In the genomic region with DNA sequence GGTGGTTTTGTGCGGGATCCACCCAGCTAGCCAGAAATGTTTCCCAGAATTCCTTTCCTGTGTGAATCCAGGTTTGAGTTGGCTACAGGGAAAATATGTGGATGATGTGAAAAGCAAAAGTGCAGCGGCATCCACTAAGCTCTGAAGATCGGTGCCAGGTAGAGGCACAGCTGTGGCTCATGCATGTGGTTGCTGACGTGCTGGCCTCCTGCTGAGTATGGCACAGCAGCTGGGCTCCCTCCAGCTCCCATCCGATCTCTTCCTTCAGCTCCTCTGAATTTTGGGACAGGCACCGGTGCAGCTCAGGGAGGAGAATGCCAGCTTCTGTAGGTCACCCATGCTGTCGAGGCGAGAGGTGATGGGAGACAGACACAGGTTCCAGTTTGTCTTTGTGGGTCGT, we compare ENCODE assay signal across 23 cellular contexts.
DNase-seq lines count a peak whose midpoint lies in the region; ATAC-seq and TF ChIP-seq lines count a peak whose summit lies in the region.
"Had no signal": no experiment of that assay in that cellular context is flagged by ENCODE, and none has a peak within 500 bp of the region (broad histone marks: within the 10 kb centered on the region; RNA-seq: fewer than 3 reads in every experiment).

No MANE protein-coding gene starts in this region.

- no peaks in the 10 kb centered on the region for H3K9me3 ChIP-seq in SJCRH30 (replicated peaks)

- H3K27ac ChIP-seq in SJCRH30, result no peak overlapping the region
- H3K27ac ChIP-seq: BLaER1 treated with 17β-estradiol and CSF1 and Interleukin-3, amounts not matched to agents 10 nM and 100 nM; GM23248; SK-N-MC had no signal

- no peak overlapping the region for H3K4me3 ChIP-seq in SJCRH30
- H3K4me3 ChIP-seq: BLaER1 treated with 17β-estradiol and CSF1 and Interleukin-3, amounts not matched to agents 10 nM and 100 nM; GM23248; SK-N-MC had no signal

- no peaks in the 10 kb centered on the region for H3K36me3 ChIP-seq in SJCRH30
- H3K36me3 ChIP-seq: BLaER1 treated with 17β-estradiol and CSF1 and Interleukin-3, amounts not matched to agents 10 nM and 100 nM had no signal

- peak; percentile 33 for ATAC-seq in left ventricle myocardium superior
- ATAC-seq in left colon, result no peak
- ATAC-seq: T-helper 17 cell had no signal

- peak; percentile 4 for DNase-seq in DMS79 treated with DMSO at 0.1 percent for 48 hours (lab: John Stamatoyannopoulos, UW)
- no peak for DNase-seq in DMS79 (lab: John Stamatoyannopoulos, UW)
- no peak for DNase-seq in left ventricle myocardium superior
- no peak for DNase-seq in cardiac septum (ENCODE audit: low spot score)
- peak; percentile 62 to 70 for DNase-seq in SJCRH30
- DNase-seq in DMS53 (lab: John Stamatoyannopoulos, UW), result no peak
- no peak for DNase-seq in left colon
- DNase-seq in GM13976 (ENCODE audit: low spot score), result no peak
- DNase-seq: 8988T; CD4-positive, alpha-beta memory T cell; GM23248; Kasumi-1; NCI-H1092 treated with DMSO at 0.1 percent for 48 hours; NCI-H1436 treated with DMSO at 0.1 percent for 48 hours; NCI-H2029; NCI-H524 treated with DMSO at 0.1 percent for 48 hours; NCI-H82; OCI-M1; SHP77; SW 1271; T-helper 17 cell had no signal

- no peaks in the 10 kb centered on the region; the same call in 1 of the 2 replicates for H3K4me1 ChIP-seq in SJCRH30
- H3K4me1 ChIP-seq: BLaER1 treated with 17β-estradiol and CSF1 and Interleukin-3, amounts not matched to agents 10 nM and 100 nM had no signal

- intact Hi-C loops in left ventricle myocardium superior (cut with micrococcal nuclease) (no loop called here), cardiac septum (cut with DNase I) (no loop called here), left colon (cut with DNase I, micrococcal nuclease) (no loop called here)

- H3K27me3 ChIP-seq in SJCRH30, result no peaks in the 10 kb centered on the region; the same call in 1 of the 2 replicates
- H3K27me3 ChIP-seq: BLaER1 treated with 17β-estradiol and CSF1 and Interleukin-3, amounts not matched to agents 10 nM and 100 nM had no signal

- TF ChIP-seq CTCF in GM13976 (IDR thresholded peaks at IDR 0.05; ENCODE audit: borderline replicate concordance, control extremely low read depth, extremely low read depth, insufficient read depth, missing control alignments), result no peak

- in situ Hi-C loops in GM13976 (cut with MboI; ENCODE audit: low sequenced_read_pairs, unreplicated experiment), result no loop called here

Comparison
In these comparisons a context has a peak if more than half of its experiments do, and no peak if none do; other contexts are left out.
1. DNase-seq: peak in DMS79 treated with DMSO at 0.1 percent for 48 hours (single experiment) and SJCRH30 (2 of 2); none in DMS79 (single experiment), left ventricle myocardium superior (single experiment), cardiac septum (single experiment), DMS53 (single experiment), left colon (0 of 2) and GM13976 (single experiment).